In genomic region chr17:64016248-64016784, GRCh38 we compare ENCODE assay signal across 9 cellular contexts. TPM values are rescaled to one million over a fixed set of nuclear protein-coding genes. Genes with fewer than 3 reads are reported as not detected.
DNase-seq lines count a peak whose midpoint lies in the region; ATAC-seq and TF ChIP-seq lines count a peak whose summit lies in the region.
"Had no signal": no experiment of that assay in that cellular context is flagged by ENCODE, and none has a peak within 500 bp of the region (broad histone marks: within the 10 kb centered on the region; RNA-seq: fewer than 3 reads in every experiment).

No MANE protein-coding gene starts in this region.

- H3K27me3 ChIP-seq in fibroblast of lung (ENCODE audit: control insufficient read depth, insufficient read depth, low read length): no peaks in the 10 kb centered on the region

- H3K27ac ChIP-seq in fibroblast of lung (ENCODE audit: insufficient read depth, low read length): no peak overlapping the region

- H3K27me3 Mint-ChIP-seq in activated CD4-positive, alpha-beta T cell treated with anti-CD3 and anti-CD28 coated beads, Interleukin-2, amount 10 ng/mL, durations not matched to agents 7 days and 5 days: no peaks in the 10 kb centered on the region
- no peaks in the 10 kb centered on the region for H3K27me3 Mint-ChIP-seq in T-helper 1 cell treated with Interleukin-12 subunit alpha and Interleukin-12 subunit beta and Interleukin-4 antibody, amounts not matched to agents 30 μg/mL and 1 μg/mL, for 36 hours (ENCODE audit: low read depth)
- no peaks in the 10 kb centered on the region for H3K27me3 Mint-ChIP-seq in stimulated activated naive CD8-positive, alpha-beta T cell treated with anti-CD3 and anti-CD28 coated beads, Interleukin-15, amount 100 ng/mL, for 72 hours

- no peak for ATAC-seq in stimulated activated naive CD8-positive, alpha-beta T cell treated with anti-CD3 and anti-CD28 coated beads, Interleukin-15, amount 100 ng/mL, for 72 hours
- ATAC-seq in GM21423 (IDR thresholded peaks at IDR 0.05; ENCODE audit: unreplicated experiment) (no peak), GM19397 (IDR thresholded peaks at IDR 0.05; ENCODE audit: unreplicated experiment) (no peak)

- H3K4me1 ChIP-seq in fibroblast of lung (ENCODE audit: control insufficient read depth, extremely low read depth, insufficient read depth, low read length): no peaks in the 10 kb centered on the region

- peak; percentile 1 to 26 for TF ChIP-seq CTCF in fibroblast of lung (conservative IDR thresholded peaks at IDR 0.05 in 1 of 2, IDR thresholded peaks at IDR 0.05 in 1 of 2; ENCODE audit: low read depth in 1 of 2, low read length in 2 of 2)

- no peaks in the 10 kb centered on the region for H4K20me1 ChIP-seq in fibroblast of lung (ENCODE audit: control insufficient read depth, extremely low read depth, insufficient read depth, low read length)

- no peak overlapping the region for H2AFZ ChIP-seq in fibroblast of lung (ENCODE audit: low read length)

- peak overlapping the region; percentile 96 for H3K4me3 Mint-ChIP-seq in activated CD4-positive, alpha-beta T cell treated with anti-CD3 and anti-CD28 coated beads, Interleukin-2, amount 10 ng/mL, durations not matched to agents 7 days and 5 days
- peak overlapping the region; percentile 80 for H3K4me3 Mint-ChIP-seq in T-helper 1 cell treated with Interleukin-12 subunit alpha and Interleukin-12 subunit beta and Interleukin-4 antibody, amounts not matched to agents 30 μg/mL and 1 μg/mL, for 36 hours
- H3K4me3 Mint-ChIP-seq in stimulated activated naive CD8-positive, alpha-beta T cell treated with anti-CD3 and anti-CD28 coated beads, Interleukin-15, amount 100 ng/mL, for 72 hours: peak overlapping the region; percentile 77 to 84

- POLR2A ChIA-PET in activated CD4-positive, alpha-beta T cell treated with anti-CD3 and anti-CD28 coated beads, Interleukin-2, amount 10 ng/mL, durations not matched to agents 7 days and 5 days (lab: Charles Lee): no interaction called here

- H3K36me3 Mint-ChIP-seq in activated CD4-positive, alpha-beta T cell treated with anti-CD3 and anti-CD28 coated beads, Interleukin-2, amount 10 ng/mL, durations not matched to agents 7 days and 5 days (ENCODE audit: low read depth): peaks cover 41% of the 10 kb centered on the region
- H3K36me3 Mint-ChIP-seq in T-helper 1 cell treated with Interleukin-12 subunit alpha and Interleukin-12 subunit beta and Interleukin-4 antibody, amounts not matched to agents 30 μg/mL and 1 μg/mL, for 36 hours (ENCODE audit: low read depth): peaks cover 6% of the 10 kb centered on the region

- no peaks in the 10 kb centered on the region for H3K79me2 ChIP-seq in fibroblast of lung (ENCODE audit: control insufficient read depth, insufficient read depth, low read length)

- H3K9me3 Mint-ChIP-seq in activated CD4-positive, alpha-beta T cell treated with anti-CD3 and anti-CD28 coated beads, Interleukin-2, amount 10 ng/mL, durations not matched to agents 7 days and 5 days: peaks cover 4% of the 10 kb centered on the region
- H3K9me3 Mint-ChIP-seq in T-helper 1 cell treated with Interleukin-12 subunit alpha and Interleukin-12 subunit beta and Interleukin-4 antibody, amounts not matched to agents 30 μg/mL and 1 μg/mL, for 36 hours: no peaks in the 10 kb centered on the region
- H3K9me3 Mint-ChIP-seq in stimulated activated naive CD8-positive, alpha-beta T cell treated with anti-CD3 and anti-CD28 coated beads, Interleukin-15, amount 100 ng/mL, for 72 hours: no peaks in the 10 kb centered on the region

- no peak overlapping the region for H3K4me2 ChIP-seq in fibroblast of lung (ENCODE audit: extremely low read depth, insufficient read depth, low read length)

- peaks cover 64% of the 10 kb centered on the region for H3K4me1 Mint-ChIP-seq in activated CD4-positive, alpha-beta T cell treated with anti-CD3 and anti-CD28 coated beads, Interleukin-2, amount 10 ng/mL, durations not matched to agents 7 days and 5 days
- peaks cover 50% of the 10 kb centered on the region for H3K4me1 Mint-ChIP-seq in T-helper 1 cell treated with Interleukin-12 subunit alpha and Interleukin-12 subunit beta and Interleukin-4 antibody, amounts not matched to agents 30 μg/mL and 1 μg/mL, for 36 hours (ENCODE audit: low read depth)
- peaks cover 73% of the 10 kb centered on the region for H3K4me1 Mint-ChIP-seq in stimulated activated naive CD8-positive, alpha-beta T cell treated with anti-CD3 and anti-CD28 coated beads, Interleukin-15, amount 100 ng/mL, for 72 hours

- H3K36me3 ChIP-seq in fibroblast of lung (ENCODE audit: control insufficient read depth, insufficient read depth, low read length): no peaks in the 10 kb centered on the region

- no peak for DNase-seq in activated CD4-positive, alpha-beta T cell treated with anti-CD3 and anti-CD28 coated beads, Interleukin-2, amount 10 ng/mL, durations not matched to agents 7 days and 5 days
- no peak for DNase-seq in activated CD4-positive, alpha-beta T cell treated with anti-CD3 and anti-CD28 coated beads for 4 hours
- DNase-seq in fibroblast of lung (ENCODE audit: low read depth in 2 of 2) (no peak), occipital lobe (lab: John Stamatoyannopoulos, UW) (no peak)
- no peak for DNase-seq in stimulated activated naive CD8-positive, alpha-beta T cell treated with anti-CD3 and anti-CD28 coated beads, Interleukin-15, amount 100 ng/mL, for 72 hours

- no peak overlapping the region for H3K4me3 ChIP-seq in fibroblast of lung (replicated peaks in 1 of 4; ENCODE audit: control extremely low read depth in 1 of 4, insufficient read depth in 1 of 4, low read depth in 3 of 4, low read length in 4 of 4)

- H3K9me3 ChIP-seq in fibroblast of lung (ENCODE audit: control insufficient read depth, insufficient read depth, low read depth, low read length): no peaks in the 10 kb centered on the region

- H3K9ac ChIP-seq in fibroblast of lung (ENCODE audit: insufficient read depth, low read length): no peak overlapping the region

- H3K27ac Mint-ChIP-seq in activated CD4-positive, alpha-beta T cell treated with anti-CD3 and anti-CD28 coated beads, Interleukin-2, amount 10 ng/mL, durations not matched to agents 7 days and 5 days: peak overlapping the region; percentile 82
- H3K27ac Mint-ChIP-seq in T-helper 1 cell treated with Interleukin-12 subunit alpha and Interleukin-12 subunit beta and Interleukin-4 antibody, amounts not matched to agents 30 μg/mL and 1 μg/mL, for 36 hours: peak overlapping the region; percentile 86
- peak overlapping the region; percentile 48 to 88 for H3K27ac Mint-ChIP-seq in stimulated activated naive CD8-positive, alpha-beta T cell treated with anti-CD3 and anti-CD28 coated beads, Interleukin-15, amount 100 ng/mL, for 72 hours

- CTCF ChIA-PET in activated CD4-positive, alpha-beta T cell treated with anti-CD3 and anti-CD28 coated beads, Interleukin-2, amount 10 ng/mL, durations not matched to agents 7 days and 5 days (lab: Charles Lee): interaction anchor here (0.6 to 2.2 kb wide), 10 partner anchors 9 to 117 kb away, joined by 3 to 18 read pairs (median 3); no protein-coding TSS in a partner anchor

RNA-seq across cellular contexts. Expression of gene ICAM2, which starts 4.1 kb away (rescaled TPM):
- total RNA-seq in activated CD4-positive, alpha-beta T cell treated with anti-CD3 and anti-CD28 coated beads, Interleukin-2, amount 10 ng/mL, durations not matched to agents 7 days and 5 days: 100 to 1,000 TPM; 113 to 116 TPM
- total RNA-seq in fibroblast of lung (2.6 and 3.5 TPM in 2 replicates), occipital lobe (8.4 TPM)
- polyA plus RNA-seq in fibroblast of lung: 0.45 and 1.1 TPM in 2 replicates
- polyA plus RNA-seq in fibroblast of lung (2012): 0.56 and 0.96 TPM in 2 replicates
- polyA minus RNA-seq in fibroblast of lung (ENCODE audit: low replicate concordance): 0.56 and 4.3 TPM in 2 replicates

RNA-seq across cellular contexts. Expression of gene PRR29, which starts 18.2 kb away (rescaled TPM):
- 1 to 10 TPM; 3.8 TPM for total RNA-seq in activated CD4-positive, alpha-beta T cell treated with anti-CD3 and anti-CD28 coated beads, Interleukin-2, amount 10 ng/mL, durations not matched to agents 7 days and 5 days
- total RNA-seq in fibroblast of lung (0.17 and 0.26 TPM in 2 replicates), occipital lobe (0.78 TPM)
- polyA plus RNA-seq in fibroblast of lung: 0.02 and 0.19 TPM in 2 replicates
- 0.12 and 0.22 TPM in 2 replicates for polyA plus RNA-seq in fibroblast of lung (2012)
- not detected in 2 replicates for polyA minus RNA-seq in fibroblast of lung (ENCODE audit: low replicate concordance)

RNA-seq across cellular contexts. Expression of gene SCN4A, which starts 43.6 kb away (rescaled TPM):
- under 1 TPM; 0.04 to 0.17 TPM for total RNA-seq in activated CD4-positive, alpha-beta T cell treated with anti-CD3 and anti-CD28 coated beads, Interleukin-2, amount 10 ng/mL, durations not matched to agents 7 days and 5 days
- under 0.01 and 0.83 TPM in 2 replicates for total RNA-seq in fibroblast of lung
- polyA plus RNA-seq in fibroblast of lung: not detected in 2 replicates
- polyA plus RNA-seq in fibroblast of lung (2012): not detected in 2 replicates
- polyA minus RNA-seq in fibroblast of lung (ENCODE audit: low replicate concordance): not detected in 2 replicates
- not detected for total RNA-seq in occipital lobe
- polyA plus RNA-seq: BJ had no signal

Comparison
In these comparisons a context has a peak if more than half of its experiments do, and no peak if none do; other contexts are left out.
1. RNA of gene ICAM2, which starts 4.1 kb away (total RNA-seq): 113 to 116 TPM in activated CD4-positive, alpha-beta T cell treated with anti-CD3 and anti-CD28 coated beads, Interleukin-2, amount 10 ng/mL, durations not matched to agents 7 days and 5 days; 8.4 TPM in occipital lobe (single experiment) and 2.6 to 3.5 TPM in fibroblast of lung; every median in the first group is over 10 times any median in the second.
2. Peak in every context shown above with its lines, with median percentiles within 50 percentile points of each other: H3K27ac Mint-ChIP-seq and H3K4me3 Mint-ChIP-seq.